23 cellular contexts compared by ENCODE assay signal in genomic region chr1:93207211-93207610, GRCh38.
"Had no signal": no experiment of that assay in that cellular context is flagged by ENCODE, and none has a peak within 500 bp of the region (broad histone marks: within the 10 kb centered on the region; RNA-seq: fewer than 3 reads in every experiment).

No MANE protein-coding gene starts in this region.

- DNase-seq: activated CD4-positive, alpha-beta T cell treated with anti-CD3 and anti-CD28 coated beads for 4 hours; activated CD8-positive, alpha-beta memory T cell treated with anti-CD3 and anti-CD28 coated beads, Interleukin-2, amount 50 U/mL, for 48 hours; activated CD8-positive, alpha-beta T cell treated with anti-CD3 and anti-CD28 coated beads for 36 hours; activated effector memory CD4-positive, alpha-beta T cell treated with anti-CD3 and anti-CD28 coated beads, Interleukin-2, amount 50 U/mL, for 16 hours; activated naive CD4-positive, alpha-beta T cell treated with Interleukin-2 at 50 U/mL for 16 hours; activated T-cell treated with anti-CD3 and anti-CD28 coated beads, Interleukin-2, amount 50 U/mL, for 4 hours; aorta; body of pancreas; central memory CD4-positive, alpha-beta T cell; Karpas-422; MM.1S; NCI-H1105; NCI-H1436; NCI-H1694 treated with DMSO at 0.1 percent for 48 hours; NCI-H2029 treated with DMSO at 0.1 percent for 48 hours; NCI-H345; NCI-H510A; NCI-H526 treated with DMSO at 0.1 percent for 48 hours; NCI-H82; SIG-M5; SW 1271 had no signal

- H3K4me3 ChIP-seq: body of pancreas had no signal

- H3K4me1 ChIP-seq: body of pancreas had no signal

- H3K9me3 ChIP-seq: body of pancreas had no signal

- ATAC-seq: activated CD4-positive, CD25-positive, alpha-beta regulatory T cell treated with anti-CD3 and anti-CD28 coated beads, Interleukin-2, amount 50 U/mL, for 24 hours; activated CD8-positive, alpha-beta T cell treated with anti-CD3 and anti-CD28 coated beads for 36 hours; activated T-cell treated with anti-CD3 and anti-CD28 coated beads, Interleukin-2, amount 50 U/mL, for 4 hours; body of pancreas had no signal

- H3K27ac ChIP-seq: body of pancreas had no signal

- FAIRE-seq: bronchial epithelial cell had no signal

- H3K27me3 ChIP-seq: body of pancreas had no signal
